1 cellular context compared by ENCODE assay signal in the genomic region with DNA sequence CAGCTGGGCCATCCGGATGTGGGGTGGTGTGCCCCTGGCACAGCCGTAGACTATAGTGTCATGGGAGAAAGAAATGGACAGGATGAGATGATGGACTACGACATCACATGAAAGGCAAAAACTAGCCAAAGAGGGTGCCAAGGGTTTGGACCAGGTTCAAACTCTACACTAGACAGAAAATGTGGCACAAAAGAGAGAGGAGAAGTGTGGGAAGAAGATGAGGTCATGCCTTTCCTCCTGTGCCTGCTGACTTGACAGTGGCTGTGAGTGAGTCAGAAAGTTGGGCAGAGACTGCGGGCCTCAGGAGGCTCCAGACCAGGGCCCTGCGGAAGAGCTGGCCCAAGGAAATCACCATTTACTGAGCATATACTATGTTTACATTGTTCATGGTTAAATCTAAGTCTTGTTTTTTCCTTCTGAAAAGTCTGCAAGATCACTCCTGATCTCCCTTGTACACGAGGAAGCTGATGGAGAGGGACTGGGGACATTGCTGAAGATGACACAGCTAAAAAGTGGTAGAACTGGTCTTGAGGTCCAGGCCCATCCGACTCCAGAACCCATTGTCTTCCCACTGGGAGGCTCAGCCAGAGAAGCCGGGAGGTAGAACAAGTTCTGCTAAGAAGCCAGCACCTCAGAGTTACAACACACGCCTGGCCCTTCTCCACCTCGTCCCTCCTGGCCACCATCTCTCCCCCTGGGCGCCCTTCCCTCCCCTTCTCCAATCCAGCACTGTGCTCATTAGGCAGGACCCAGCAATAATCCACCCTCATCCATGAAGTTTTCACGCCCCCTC.
TF ChIP-seq lines count a peak whose summit lies in the region.

No MANE protein-coding gene starts in this region.

TF ChIP-seq in GM23338, 12 proteins besides CTCF, POLR2A, EP300 and RAD21 (continued from another document):
- TF ChIP-seq, protein P1, sequence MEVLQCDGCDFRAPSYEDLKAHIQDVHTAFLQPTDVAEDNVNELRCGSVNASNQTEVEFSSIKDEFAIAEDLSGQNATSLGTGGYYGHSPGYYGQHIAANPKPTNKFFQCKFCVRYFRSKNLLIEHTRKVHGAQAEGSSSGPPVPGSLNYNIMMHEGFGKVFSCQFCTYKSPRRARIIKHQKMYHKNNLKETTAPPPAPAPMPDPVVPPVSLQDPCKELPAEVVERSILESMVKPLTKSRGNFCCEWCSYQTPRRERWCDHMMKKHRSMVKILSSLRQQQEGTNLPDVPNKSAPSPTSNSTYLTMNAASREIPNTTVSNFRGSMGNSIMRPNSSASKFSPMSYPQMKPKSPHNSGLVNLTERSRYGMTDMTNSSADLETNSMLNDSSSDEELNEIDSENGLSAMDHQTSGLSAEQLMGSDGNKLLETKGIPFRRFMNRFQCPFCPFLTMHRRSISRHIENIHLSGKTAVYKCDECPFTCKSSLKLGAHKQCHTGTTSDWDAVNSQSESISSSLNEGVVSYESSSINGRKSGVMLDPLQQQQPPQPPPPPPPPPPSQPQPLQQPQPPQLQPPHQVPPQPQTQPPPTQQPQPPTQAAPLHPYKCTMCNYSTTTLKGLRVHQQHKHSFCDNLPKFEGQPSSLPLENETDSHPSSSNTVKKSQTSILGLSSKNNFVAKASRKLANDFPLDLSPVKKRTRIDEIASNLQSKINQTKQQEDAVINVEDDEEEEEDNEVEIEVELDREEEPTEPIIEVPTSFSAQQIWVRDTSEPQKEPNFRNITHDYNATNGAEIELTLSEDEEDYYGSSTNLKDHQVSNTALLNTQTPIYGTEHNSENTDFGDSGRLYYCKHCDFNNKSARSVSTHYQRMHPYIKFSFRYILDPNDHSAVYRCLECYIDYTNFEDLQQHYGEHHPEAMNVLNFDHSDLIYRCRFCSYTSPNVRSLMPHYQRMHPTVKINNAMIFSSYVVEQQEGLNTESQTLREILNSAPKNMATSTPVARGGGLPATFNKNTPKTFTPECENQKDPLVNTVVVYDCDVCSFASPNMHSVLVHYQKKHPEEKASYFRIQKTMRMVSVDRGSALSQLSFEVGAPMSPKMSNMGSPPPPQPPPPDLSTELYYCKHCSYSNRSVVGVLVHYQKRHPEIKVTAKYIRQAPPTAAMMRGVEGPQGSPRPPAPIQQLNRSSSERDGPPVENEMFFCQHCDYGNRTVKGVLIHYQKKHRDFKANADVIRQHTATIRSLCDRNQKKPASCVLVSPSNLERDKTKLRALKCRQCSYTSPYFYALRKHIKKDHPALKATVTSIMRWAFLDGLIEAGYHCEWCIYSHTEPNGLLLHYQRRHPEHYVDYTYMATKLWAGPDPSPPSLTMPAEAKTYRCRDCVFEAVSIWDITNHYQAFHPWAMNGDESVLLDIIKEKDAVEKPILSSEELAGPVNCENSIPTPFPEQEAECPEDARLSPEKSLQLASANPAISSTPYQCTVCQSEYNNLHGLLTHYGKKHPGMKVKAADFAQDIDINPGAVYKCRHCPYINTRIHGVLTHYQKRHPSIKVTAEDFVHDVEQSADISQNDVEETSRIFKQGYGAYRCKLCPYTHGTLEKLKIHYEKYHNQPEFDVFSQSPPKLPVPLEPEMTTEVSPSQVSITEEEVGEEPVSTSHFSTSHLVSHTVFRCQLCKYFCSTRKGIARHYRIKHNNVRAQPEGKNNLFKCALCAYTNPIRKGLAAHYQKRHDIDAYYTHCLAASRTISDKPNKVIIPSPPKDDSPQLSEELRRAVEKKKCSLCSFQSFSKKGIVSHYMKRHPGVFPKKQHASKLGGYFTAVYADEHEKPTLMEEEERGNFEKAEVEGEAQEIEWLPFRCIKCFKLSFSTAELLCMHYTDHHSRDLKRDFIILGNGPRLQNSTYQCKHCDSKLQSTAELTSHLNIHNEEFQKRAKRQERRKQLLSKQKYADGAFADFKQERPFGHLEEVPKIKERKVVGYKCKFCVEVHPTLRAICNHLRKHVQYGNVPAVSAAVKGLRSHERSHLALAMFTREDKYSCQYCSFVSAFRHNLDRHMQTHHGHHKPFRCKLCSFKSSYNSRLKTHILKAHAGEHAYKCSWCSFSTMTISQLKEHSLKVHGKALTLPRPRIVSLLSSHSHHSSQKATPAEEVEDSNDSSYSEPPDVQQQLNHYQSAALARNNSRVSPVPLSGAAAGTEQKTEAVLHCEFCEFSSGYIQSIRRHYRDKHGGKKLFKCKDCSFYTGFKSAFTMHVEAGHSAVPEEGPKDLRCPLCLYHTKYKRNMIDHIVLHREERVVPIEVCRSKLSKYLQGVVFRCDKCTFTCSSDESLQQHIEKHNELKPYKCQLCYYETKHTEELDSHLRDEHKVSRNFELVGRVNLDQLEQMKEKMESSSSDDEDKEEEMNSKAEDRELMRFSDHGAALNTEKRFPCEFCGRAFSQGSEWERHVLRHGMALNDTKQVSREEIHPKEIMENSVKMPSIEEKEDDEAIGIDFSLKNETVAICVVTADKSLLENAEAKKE (CRISPR knock-in tag; IDR thresholded peaks at IDR 0.05), result no peak
- TF ChIP-seq JUNB (IDR thresholded peaks at IDR 0.05; ENCODE audit: unreplicated experiment) (no peak), EZH2 (IDR thresholded peaks at IDR 0.05; ENCODE audit: low read depth, unreplicated experiment) (no peak), ZNF331 (CRISPR knock-in tag; IDR thresholded peaks at IDR 0.05; ENCODE audit: low read depth) (no peak)
- TF ChIP-seq, protein P2, sequence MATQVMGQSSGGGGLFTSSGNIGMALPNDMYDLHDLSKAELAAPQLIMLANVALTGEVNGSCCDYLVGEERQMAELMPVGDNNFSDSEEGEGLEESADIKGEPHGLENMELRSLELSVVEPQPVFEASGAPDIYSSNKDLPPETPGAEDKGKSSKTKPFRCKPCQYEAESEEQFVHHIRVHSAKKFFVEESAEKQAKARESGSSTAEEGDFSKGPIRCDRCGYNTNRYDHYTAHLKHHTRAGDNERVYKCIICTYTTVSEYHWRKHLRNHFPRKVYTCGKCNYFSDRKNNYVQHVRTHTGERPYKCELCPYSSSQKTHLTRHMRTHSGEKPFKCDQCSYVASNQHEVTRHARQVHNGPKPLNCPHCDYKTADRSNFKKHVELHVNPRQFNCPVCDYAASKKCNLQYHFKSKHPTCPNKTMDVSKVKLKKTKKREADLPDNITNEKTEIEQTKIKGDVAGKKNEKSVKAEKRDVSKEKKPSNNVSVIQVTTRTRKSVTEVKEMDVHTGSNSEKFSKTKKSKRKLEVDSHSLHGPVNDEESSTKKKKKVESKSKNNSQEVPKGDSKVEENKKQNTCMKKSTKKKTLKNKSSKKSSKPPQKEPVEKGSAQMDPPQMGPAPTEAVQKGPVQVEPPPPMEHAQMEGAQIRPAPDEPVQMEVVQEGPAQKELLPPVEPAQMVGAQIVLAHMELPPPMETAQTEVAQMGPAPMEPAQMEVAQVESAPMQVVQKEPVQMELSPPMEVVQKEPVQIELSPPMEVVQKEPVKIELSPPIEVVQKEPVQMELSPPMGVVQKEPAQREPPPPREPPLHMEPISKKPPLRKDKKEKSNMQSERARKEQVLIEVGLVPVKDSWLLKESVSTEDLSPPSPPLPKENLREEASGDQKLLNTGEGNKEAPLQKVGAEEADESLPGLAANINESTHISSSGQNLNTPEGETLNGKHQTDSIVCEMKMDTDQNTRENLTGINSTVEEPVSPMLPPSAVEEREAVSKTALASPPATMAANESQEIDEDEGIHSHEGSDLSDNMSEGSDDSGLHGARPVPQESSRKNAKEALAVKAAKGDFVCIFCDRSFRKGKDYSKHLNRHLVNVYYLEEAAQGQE (IDR thresholded peaks at IDR 0.05; ENCODE audit: unreplicated experiment), result no peak
